In the genomic region with DNA sequence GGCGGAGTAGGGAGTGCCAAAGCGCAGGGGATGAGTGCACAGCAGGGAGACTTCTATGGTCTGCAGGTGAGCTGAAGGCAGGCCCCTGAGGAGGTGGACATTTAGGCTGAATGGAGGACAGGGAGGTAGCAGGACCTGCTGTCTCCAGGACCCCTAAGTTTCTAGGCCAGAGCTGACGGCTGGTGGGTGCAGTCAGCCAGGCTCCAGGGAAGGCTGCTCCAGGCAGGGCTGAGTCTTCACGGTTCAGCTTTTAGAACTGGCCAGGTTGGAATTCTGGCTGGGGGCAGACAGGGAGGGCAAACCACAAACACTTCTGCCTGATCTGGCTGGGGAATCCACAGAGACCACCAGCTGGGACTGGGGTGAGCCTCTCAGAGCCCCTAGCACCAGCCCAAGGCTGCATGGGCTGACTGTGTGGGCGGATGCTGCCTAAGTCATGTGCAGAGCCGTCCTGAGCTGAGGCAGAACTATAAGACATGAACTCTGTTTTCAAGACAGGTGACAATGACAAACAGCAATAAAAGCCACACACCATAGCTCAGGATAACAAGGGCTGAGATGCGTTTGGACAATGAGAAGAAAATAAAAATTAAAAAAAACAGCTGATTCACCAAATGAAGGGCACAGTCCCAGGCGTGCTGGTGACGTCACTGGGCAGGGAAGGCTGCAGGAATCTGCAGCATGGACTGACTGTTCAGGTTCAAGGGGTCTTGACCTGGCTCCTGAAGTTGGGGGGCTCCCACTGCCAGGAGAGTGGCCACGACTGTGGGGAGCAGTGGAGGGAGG, we compare ENCODE assay signal across 1 cellular context.
TF ChIP-seq lines count a peak whose summit lies in the region.

No MANE protein-coding gene starts in this region.

TF ChIP-seq in HepG2, 621 proteins besides CTCF, POLR2A, EP300 and RAD21 (continued from another document and continues in another):
- TF ChIP-seq, protein P1, sequence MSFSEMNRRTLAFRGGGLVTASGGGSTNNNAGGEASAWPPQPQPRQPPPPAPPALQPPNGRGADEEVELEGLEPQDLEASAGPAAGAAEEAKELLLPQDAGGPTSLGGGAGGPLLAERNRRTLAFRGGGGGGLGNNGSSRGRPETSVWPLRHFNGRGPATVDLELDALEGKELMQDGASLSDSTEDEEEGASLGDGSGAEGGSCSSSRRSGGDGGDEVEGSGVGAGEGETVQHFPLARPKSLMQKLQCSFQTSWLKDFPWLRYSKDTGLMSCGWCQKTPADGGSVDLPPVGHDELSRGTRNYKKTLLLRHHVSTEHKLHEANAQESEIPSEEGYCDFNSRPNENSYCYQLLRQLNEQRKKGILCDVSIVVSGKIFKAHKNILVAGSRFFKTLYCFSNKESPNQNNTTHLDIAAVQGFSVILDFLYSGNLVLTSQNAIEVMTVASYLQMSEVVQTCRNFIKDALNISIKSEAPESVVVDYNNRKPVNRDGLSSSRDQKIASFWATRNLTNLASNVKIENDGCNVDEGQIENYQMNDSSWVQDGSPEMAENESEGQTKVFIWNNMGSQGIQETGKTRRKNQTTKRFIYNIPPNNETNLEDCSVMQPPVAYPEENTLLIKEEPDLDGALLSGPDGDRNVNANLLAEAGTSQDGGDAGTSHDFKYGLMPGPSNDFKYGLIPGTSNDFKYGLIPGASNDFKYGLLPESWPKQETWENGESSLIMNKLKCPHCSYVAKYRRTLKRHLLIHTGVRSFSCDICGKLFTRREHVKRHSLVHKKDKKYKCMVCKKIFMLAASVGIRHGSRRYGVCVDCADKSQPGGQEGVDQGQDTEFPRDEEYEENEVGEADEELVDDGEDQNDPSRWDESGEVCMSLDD (CRISPR knock-in tag; IDR thresholded peaks at IDR 0.05; ENCODE audit: borderline replicate concordance), result no peak
- TF ChIP-seq NFE2 (CRISPR knock-in tag; IDR thresholded peaks at IDR 0.05), result no peak
- no peak for TF ChIP-seq SSRP1 (CRISPR knock-in tag; IDR thresholded peaks at IDR 0.05)
- TF ChIP-seq, protein P2, sequence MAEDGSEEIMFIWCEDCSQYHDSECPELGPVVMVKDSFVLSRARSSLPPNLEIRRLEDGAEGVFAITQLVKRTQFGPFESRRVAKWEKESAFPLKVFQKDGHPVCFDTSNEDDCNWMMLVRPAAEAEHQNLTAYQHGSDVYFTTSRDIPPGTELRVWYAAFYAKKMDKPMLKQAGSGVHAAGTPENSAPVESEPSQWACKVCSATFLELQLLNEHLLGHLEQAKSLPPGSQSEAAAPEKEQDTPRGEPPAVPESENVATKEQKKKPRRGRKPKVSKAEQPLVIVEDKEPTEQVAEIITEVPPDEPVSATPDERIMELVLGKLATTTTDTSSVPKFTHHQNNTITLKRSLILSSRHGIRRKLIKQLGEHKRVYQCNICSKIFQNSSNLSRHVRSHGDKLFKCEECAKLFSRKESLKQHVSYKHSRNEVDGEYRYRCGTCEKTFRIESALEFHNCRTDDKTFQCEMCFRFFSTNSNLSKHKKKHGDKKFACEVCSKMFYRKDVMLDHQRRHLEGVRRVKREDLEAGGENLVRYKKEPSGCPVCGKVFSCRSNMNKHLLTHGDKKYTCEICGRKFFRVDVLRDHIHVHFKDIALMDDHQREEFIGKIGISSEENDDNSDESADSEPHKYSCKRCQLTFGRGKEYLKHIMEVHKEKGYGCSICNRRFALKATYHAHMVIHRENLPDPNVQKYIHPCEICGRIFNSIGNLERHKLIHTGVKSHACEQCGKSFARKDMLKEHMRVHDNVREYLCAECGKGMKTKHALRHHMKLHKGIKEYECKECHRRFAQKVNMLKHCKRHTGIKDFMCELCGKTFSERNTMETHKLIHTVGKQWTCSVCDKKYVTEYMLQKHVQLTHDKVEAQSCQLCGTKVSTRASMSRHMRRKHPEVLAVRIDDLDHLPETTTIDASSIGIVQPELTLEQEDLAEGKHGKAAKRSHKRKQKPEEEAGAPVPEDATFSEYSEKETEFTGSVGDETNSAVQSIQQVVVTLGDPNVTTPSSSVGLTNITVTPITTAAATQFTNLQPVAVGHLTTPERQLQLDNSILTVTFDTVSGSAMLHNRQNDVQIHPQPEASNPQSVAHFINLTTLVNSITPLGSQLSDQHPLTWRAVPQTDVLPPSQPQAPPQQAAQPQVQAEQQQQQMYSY (CRISPR knock-in tag; IDR thresholded peaks at IDR 0.05), result peak; percentile 37; the same call in 1 of the 2 replicates
- TF ChIP-seq, protein P3, sequence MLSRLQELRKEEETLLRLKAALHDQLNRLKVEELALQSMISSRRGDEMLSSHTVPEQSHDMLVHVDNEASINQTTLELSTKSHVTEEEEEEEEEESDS (CRISPR knock-in tag; IDR thresholded peaks at IDR 0.05; ENCODE audit: borderline replicate concordance), result no peak
- no peak for TF ChIP-seq ZNF674 (CRISPR knock-in tag; IDR thresholded peaks at IDR 0.05; ENCODE audit: low read depth)
- no peak for TF ChIP-seq SMAD9 (CRISPR knock-in tag; IDR thresholded peaks at IDR 0.05)
- no peak for TF ChIP-seq SYNCRIP (IDR thresholded peaks at IDR 0.05; ENCODE audit: insufficient read depth, low read depth, low read length)
- no peak for TF ChIP-seq JUN (CRISPR knock-in tag; IDR thresholded peaks at IDR 0.05)
- TF ChIP-seq, protein P4, sequence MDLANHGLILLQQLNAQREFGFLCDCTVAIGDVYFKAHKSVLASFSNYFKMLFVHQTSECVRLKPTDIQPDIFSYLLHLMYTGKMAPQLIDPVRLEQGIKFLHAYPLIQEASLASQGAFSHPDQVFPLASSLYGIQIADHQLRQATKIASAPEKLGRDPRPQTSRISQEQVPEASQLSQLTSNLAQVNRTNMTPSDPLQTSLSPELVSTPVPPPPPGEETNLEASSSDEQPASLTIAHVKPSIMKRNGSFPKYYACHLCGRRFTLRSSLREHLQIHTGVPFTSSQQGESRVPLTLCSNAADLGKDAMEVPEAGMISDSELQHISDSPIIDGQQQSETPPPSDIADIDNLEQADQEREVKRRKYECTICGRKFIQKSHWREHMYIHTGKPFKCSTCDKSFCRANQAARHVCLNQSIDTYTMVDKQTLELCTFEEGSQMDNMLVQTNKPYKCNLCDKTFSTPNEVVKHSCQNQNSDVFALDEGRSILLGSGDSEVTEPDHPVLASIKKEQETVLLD (CRISPR knock-in tag; IDR thresholded peaks at IDR 0.05; ENCODE audit: low read depth), result no peak
- TF ChIP-seq PHF21A (CRISPR knock-in tag; IDR thresholded peaks at IDR 0.05), result no peak
- 0 out of 3 replicates have a peak, but pooled peaks have one; percentile 31 for TF ChIP-seq MXI1 (IDR thresholded peaks at IDR 0.05; ENCODE audit: borderline replicate concordance, low read depth, low read length)
- no peak for TF ChIP-seq ZMYM3 (CRISPR knock-in tag; IDR thresholded peaks at IDR 0.05)
- TF ChIP-seq, protein P5, sequence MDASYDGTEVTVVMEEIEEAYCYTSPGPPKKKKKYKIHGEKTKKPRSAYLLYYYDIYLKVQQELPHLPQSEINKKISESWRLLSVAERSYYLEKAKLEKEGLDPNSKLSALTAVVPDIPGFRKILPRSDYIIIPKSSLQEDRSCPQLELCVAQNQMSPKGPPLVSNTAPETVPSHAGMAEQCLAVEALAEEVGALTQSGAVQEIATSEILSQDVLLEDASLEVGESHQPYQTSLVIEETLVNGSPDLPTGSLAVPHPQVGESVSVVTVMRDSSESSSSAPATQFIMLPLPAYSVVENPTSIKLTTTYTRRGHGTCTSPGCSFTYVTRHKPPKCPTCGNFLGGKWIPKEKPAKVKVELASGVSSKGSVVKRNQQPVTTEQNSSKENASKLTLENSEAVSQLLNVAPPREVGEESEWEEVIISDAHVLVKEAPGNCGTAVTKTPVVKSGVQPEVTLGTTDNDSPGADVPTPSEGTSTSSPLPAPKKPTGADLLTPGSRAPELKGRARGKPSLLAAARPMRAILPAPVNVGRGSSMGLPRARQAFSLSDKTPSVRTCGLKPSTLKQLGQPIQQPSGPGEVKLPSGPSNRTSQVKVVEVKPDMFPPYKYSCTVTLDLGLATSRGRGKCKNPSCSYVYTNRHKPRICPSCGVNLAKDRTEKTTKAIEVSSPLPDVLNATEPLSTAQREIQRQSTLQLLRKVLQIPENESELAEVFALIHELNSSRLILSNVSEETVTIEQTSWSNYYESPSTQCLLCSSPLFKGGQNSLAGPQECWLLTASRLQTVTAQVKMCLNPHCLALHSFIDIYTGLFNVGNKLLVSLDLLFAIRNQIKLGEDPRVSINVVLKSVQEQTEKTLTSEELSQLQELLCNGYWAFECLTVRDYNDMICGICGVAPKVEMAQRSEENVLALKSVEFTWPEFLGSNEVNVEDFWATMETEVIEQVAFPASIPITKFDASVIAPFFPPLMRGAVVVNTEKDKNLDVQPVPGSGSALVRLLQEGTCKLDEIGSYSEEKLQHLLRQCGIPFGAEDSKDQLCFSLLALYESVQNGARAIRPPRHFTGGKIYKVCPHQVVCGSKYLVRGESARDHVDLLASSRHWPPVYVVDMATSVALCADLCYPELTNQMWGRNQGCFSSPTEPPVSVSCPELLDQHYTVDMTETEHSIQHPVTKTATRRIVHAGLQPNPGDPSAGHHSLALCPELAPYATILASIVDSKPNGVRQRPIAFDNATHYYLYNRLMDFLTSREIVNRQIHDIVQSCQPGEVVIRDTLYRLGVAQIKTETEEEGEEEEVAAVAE (CRISPR knock-in tag; IDR thresholded peaks at IDR 0.05; ENCODE audit: borderline replicate concordance), result no peak
- TF ChIP-seq, protein P6, sequence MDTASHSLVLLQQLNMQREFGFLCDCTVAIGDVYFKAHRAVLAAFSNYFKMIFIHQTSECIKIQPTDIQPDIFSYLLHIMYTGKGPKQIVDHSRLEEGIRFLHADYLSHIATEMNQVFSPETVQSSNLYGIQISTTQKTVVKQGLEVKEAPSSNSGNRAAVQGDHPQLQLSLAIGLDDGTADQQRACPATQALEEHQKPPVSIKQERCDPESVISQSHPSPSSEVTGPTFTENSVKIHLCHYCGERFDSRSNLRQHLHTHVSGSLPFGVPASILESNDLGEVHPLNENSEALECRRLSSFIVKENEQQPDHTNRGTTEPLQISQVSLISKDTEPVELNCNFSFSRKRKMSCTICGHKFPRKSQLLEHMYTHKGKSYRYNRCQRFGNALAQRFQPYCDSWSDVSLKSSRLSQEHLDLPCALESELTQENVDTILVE (CRISPR knock-in tag; IDR thresholded peaks at IDR 0.05), result no peak
- no peak for TF ChIP-seq ZNF841 (CRISPR knock-in tag; IDR thresholded peaks at IDR 0.05; ENCODE audit: borderline replicate concordance)
- no peak for TF ChIP-seq ZNF883 (CRISPR knock-in tag; IDR thresholded peaks at IDR 0.05; ENCODE audit: not compliant biosample characterization)
- no peak for TF ChIP-seq U2AF2 (IDR thresholded peaks at IDR 0.05; ENCODE audit: low read depth, low read length)
- TF ChIP-seq, protein P7, sequence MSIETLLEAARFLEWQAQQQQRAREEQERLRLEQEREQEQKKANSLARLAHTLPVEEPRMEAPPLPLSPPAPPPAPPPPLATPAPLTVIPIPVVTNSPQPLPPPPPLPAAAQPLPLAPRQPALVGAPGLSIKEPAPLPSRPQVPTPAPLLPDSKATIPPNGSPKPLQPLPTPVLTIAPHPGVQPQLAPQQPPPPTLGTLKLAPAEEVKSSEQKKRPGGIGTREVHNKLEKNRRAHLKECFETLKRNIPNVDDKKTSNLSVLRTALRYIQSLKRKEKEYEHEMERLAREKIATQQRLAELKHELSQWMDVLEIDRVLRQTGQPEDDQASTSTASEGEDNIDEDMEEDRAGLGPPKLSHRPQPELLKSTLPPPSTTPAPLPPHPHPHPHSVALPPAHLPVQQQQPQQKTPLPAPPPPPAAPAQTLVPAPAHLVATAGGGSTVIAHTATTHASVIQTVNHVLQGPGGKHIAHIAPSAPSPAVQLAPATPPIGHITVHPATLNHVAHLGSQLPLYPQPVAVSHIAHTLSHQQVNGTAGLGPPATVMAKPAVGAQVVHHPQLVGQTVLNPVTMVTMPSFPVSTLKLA (IDR thresholded peaks at IDR 0.05), result no peak
- no peak for TF ChIP-seq HNF4G (IDR thresholded peaks at IDR 0.05; ENCODE audit: borderline replicate concordance, low read depth, low read length)
- no peak for TF ChIP-seq HNF4G (CRISPR knock-in tag; IDR thresholded peaks at IDR 0.05; ENCODE audit: borderline replicate concordance, low read depth)
- no peak for TF ChIP-seq ZBTB3 (CRISPR knock-in tag; IDR thresholded peaks at IDR 0.05; ENCODE audit: borderline replicate concordance, low read depth)
- 0 out of 2 replicates have a peak, but pooled peaks have one; percentile 6 for TF ChIP-seq TOE1 (CRISPR knock-in tag; IDR thresholded peaks at IDR 0.05)
- TF ChIP-seq, protein P8, sequence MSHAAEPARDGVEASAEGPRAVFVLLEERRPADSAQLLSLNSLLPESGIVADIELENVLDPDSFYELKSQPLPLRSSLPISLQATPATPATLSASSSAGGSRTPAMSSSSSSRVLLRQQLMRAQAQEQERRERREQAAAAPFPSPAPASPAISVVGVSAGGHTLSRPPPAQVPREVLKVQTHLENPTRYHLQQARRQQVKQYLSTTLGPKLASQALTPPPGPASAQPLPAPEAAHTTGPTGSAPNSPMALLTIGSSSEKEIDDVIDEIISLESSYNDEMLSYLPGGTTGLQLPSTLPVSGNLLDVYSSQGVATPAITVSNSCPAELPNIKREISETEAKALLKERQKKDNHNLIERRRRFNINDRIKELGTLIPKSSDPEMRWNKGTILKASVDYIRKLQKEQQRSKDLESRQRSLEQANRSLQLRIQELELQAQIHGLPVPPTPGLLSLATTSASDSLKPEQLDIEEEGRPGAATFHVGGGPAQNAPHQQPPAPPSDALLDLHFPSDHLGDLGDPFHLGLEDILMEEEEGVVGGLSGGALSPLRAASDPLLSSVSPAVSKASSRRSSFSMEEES (CRISPR knock-in tag; IDR thresholded peaks at IDR 0.05), result no peak
- no peak for TF ChIP-seq ZNF768 (CRISPR knock-in tag; IDR thresholded peaks at IDR 0.05)
- no peak for TF ChIP-seq MAF1 (CRISPR knock-in tag; IDR thresholded peaks at IDR 0.05; ENCODE audit: borderline replicate concordance)
- no peak for TF ChIP-seq HMG20B (CRISPR knock-in tag; conservative IDR thresholded peaks at IDR 0.05)
- TF ChIP-seq ZNF160 (CRISPR knock-in tag; IDR thresholded peaks at IDR 0.05), result no peak
- TF ChIP-seq, protein P9, sequence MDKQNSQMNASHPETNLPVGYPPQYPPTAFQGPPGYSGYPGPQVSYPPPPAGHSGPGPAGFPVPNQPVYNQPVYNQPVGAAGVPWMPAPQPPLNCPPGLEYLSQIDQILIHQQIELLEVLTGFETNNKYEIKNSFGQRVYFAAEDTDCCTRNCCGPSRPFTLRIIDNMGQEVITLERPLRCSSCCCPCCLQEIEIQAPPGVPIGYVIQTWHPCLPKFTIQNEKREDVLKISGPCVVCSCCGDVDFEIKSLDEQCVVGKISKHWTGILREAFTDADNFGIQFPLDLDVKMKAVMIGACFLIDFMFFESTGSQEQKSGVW (CRISPR knock-in tag; IDR thresholded peaks at IDR 0.05; ENCODE audit: borderline replicate concordance), result no peak
- TF ChIP-seq ZBTB21 (CRISPR knock-in tag; IDR thresholded peaks at IDR 0.05), result no peak
- TF ChIP-seq ZNF589 (CRISPR knock-in tag; conservative IDR thresholded peaks at IDR 0.05), result no peak
- TF ChIP-seq, protein P10, sequence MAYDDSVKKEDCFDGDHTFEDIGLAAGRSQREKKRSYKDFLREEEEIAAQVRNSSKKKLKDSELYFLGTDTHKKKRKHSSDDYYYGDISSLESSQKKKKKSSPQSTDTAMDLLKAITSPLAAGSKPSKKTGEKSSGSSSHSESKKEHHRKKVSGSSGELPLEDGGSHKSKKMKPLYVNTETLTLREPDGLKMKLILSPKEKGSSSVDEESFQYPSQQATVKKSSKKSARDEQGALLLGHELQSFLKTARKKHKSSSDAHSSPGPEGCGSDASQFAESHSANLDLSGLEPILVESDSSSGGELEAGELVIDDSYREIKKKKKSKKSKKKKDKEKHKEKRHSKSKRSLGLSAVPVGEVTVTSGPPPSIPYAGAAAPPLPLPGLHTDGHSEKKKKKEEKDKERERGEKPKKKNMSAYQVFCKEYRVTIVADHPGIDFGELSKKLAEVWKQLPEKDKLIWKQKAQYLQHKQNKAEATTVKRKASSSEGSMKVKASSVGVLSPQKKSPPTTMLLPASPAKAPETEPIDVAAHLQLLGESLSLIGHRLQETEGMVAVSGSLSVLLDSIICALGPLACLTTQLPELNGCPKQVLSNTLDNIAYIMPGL (CRISPR knock-in tag; IDR thresholded peaks at IDR 0.05; ENCODE audit: borderline replicate concordance in 1 of 2, low read depth in 1 of 2), result no peak
- TF ChIP-seq HIVEP1 (CRISPR knock-in tag; IDR thresholded peaks at IDR 0.05), result no peak
